15 cellular contexts compared by ENCODE assay signal in genomic region chr2:157866202-157866601, GRCh38. TPM values are rescaled to one million over a fixed set of nuclear protein-coding genes. Genes with fewer than 3 reads are reported as not detected.
A peak's percentile ranks its signal among the peaks of the same experiment; 100 is the strongest.
DNase-seq lines count a peak whose midpoint lies in the region; TF ChIP-seq lines count a peak whose summit lies in the region.
"Had no signal": no experiment of that assay in that cellular context is flagged by ENCODE, and none has a peak within 500 bp of the region (broad histone marks: within the 10 kb centered on the region; RNA-seq: fewer than 3 reads in every experiment).

No MANE protein-coding gene starts in this region.

- intact Hi-C loops in activated T-helper 1 cell treated with anti-CD3 and anti-CD28 coated beads, Interleukin-12 subunit alpha, Interleukin-12 subunit beta, Interleukin-2, Interleukin-4 antibody, amounts not matched to agents 30 ng/mL and 10 ng/mL and 1 ng/mL, durations not matched to agents 14 hours and 24 hours and 36 hours (cut with micrococcal nuclease) = no loop called here
- intact Hi-C loops in OCI-LY7 (cut with micrococcal nuclease; ENCODE audit: unreplicated experiment) = no loop called here

- H3K4me3 Mint-ChIP-seq in activated T-helper 1 cell treated with anti-CD3 and anti-CD28 coated beads, Interleukin-12 subunit alpha, Interleukin-12 subunit beta, Interleukin-2, Interleukin-4 antibody, amounts not matched to agents 30 ng/mL and 10 ng/mL and 1 ng/mL, durations not matched to agents 14 hours and 24 hours and 36 hours = no peak overlapping the region
- no peak overlapping the region for H3K4me3 Mint-ChIP-seq in neural progenitor cell
- H3K4me3 Mint-ChIP-seq: activated naive CD8-positive, alpha-beta T cell treated with anti-CD3 and anti-CD28 coated beads, Interleukin-2, amount 10 ng/mL, durations not matched to agents 7 days and 5 days; T-helper 17 cell had no signal

- POLR2A ChIA-PET in OCI-LY7 (lab: Charles Lee) = interaction anchor here (0.8 to 1.0 kb wide), 2 partner anchors 11 to 18 kb away, joined by 4 to 6 read pairs; partner anchors contain the start of gene ACVR1

- no peaks in the 10 kb centered on the region for H3K27me3 ChIP-seq in neural progenitor cell
- H3K27me3 ChIP-seq: upper lobe of left lung had no signal

- H3K4me1 ChIP-seq in neural progenitor cell = peaks cover 28% of the 10 kb centered on the region
- H3K4me1 ChIP-seq in OCI-LY7 (ENCODE audit: insufficient read depth, low read length, poor library complexity, severe bottlenecking) = no peaks in the 10 kb centered on the region

- TF ChIP-seq CTCF in fibroblast of pulmonary artery (IDR thresholded peaks at IDR 0.05; ENCODE audit: low read length, missing control alignments) (no peak), neural progenitor cell (IDR thresholded peaks at IDR 0.05) (no peak), OCI-LY7 (conservative IDR thresholded peaks at IDR 0.05; ENCODE audit: low read length) (no peak)

- H3K4me3 ChIP-seq in fibroblast of pulmonary artery (replicated peaks; ENCODE audit: low read depth, low read length) = no peak overlapping the region
- peak overlapping the region; percentile 11 for H3K4me3 ChIP-seq in neural progenitor cell
- no peak overlapping the region for H3K4me3 ChIP-seq in OCI-LY7 (ENCODE audit: low read depth, low read length, poor library complexity, severe bottlenecking)
- H3K4me3 ChIP-seq: upper lobe of left lung had no signal

- CTCF ChIA-PET in OCI-LY7 (lab: Charles Lee; ENCODE audit: unreplicated experiment) = no interaction called here

- peaks cover 91% of the 10 kb centered on the region for H3K79me2 ChIP-seq in neural progenitor cell (ENCODE audit: low read depth)
- no peaks in the 10 kb centered on the region for H3K79me2 ChIP-seq in OCI-LY7 (ENCODE audit: insufficient read depth, low read depth, low read length)

- H3K36me3 ChIP-seq in neural progenitor cell = no peaks in the 10 kb centered on the region
- H3K36me3 ChIP-seq in OCI-LY7 (ENCODE audit: insufficient read depth, low read length) = no peaks in the 10 kb centered on the region
- H3K36me3 ChIP-seq: neutrophil, upper lobe of left lung had no signal

- DNase-seq in GM03348 (ENCODE audit: low spot score) = peak; percentile 61
- DNase-seq in activated T-helper 1 cell treated with anti-CD3 and anti-CD28 coated beads, Interleukin-12 subunit alpha, Interleukin-12 subunit beta, Interleukin-2, Interleukin-4 antibody, amounts not matched to agents 30 ng/mL and 10 ng/mL and 1 ng/mL, durations not matched to agents 14 hours and 24 hours and 36 hours (ENCODE audit: low spot score) = no peak
- peak; percentile 77 for DNase-seq in fibroblast of pulmonary artery (ENCODE audit: low read depth)
- peak; percentile 30 for DNase-seq in neural progenitor cell (ENCODE audit: low spot score)
- DNase-seq in HPDE6-E6E7 (ENCODE audit: extremely low spot score) = no peak
- DNase-seq in NCI-H2171 (lab: John Stamatoyannopoulos, UW) = no peak
- no peak for DNase-seq in NCI-H2029 (lab: John Stamatoyannopoulos, UW)
- no peak for DNase-seq in OCI-LY7 (ENCODE audit: low spot score)
- DNase-seq: activated CD4-positive, CD25-positive, alpha-beta regulatory T cell treated with anti-CD3 and anti-CD28 coated beads, Interleukin-2, amount 50 U/mL, for 72 hours; activated naive CD8-positive, alpha-beta T cell treated with anti-CD3 and anti-CD28 coated beads, Interleukin-2, amount 10 ng/mL, durations not matched to agents 7 days and 5 days; AML-193; stimulated activated naive CD4-positive, alpha-beta T cell; T-helper 17 cell; upper lobe of left lung had no signal

- peaks cover 52% of the 10 kb centered on the region for H4K20me1 ChIP-seq in neural progenitor cell (ENCODE audit: low read depth)
- H4K20me1 ChIP-seq in OCI-LY7 (ENCODE audit: insufficient read depth, low read length) = no peaks in the 10 kb centered on the region

- H3K4me2 ChIP-seq in neural progenitor cell = peak overlapping the region; percentile 65
- H3K4me2 ChIP-seq in OCI-LY7 (ENCODE audit: low read length) = no peak overlapping the region

- peaks cover 37% of the 10 kb centered on the region for H3K36me3 Mint-ChIP-seq in activated T-helper 1 cell treated with anti-CD3 and anti-CD28 coated beads, Interleukin-12 subunit alpha, Interleukin-12 subunit beta, Interleukin-2, Interleukin-4 antibody, amounts not matched to agents 30 ng/mL and 10 ng/mL and 1 ng/mL, durations not matched to agents 14 hours and 24 hours and 36 hours (ENCODE audit: low read depth)
- peaks cover 2% of the 10 kb centered on the region for H3K36me3 Mint-ChIP-seq in neural progenitor cell

- H3K27me3 Mint-ChIP-seq in activated T-helper 1 cell treated with anti-CD3 and anti-CD28 coated beads, Interleukin-12 subunit alpha, Interleukin-12 subunit beta, Interleukin-2, Interleukin-4 antibody, amounts not matched to agents 30 ng/mL and 10 ng/mL and 1 ng/mL, durations not matched to agents 14 hours and 24 hours and 36 hours (ENCODE audit: insufficient read depth) = no peaks in the 10 kb centered on the region
- H3K27me3 Mint-ChIP-seq in neural progenitor cell (ENCODE audit: insufficient read depth, low read depth) = no peaks in the 10 kb centered on the region
- H3K27me3 Mint-ChIP-seq: activated naive CD8-positive, alpha-beta T cell treated with anti-CD3 and anti-CD28 coated beads, Interleukin-2, amount 10 ng/mL, durations not matched to agents 7 days and 5 days; T-helper 17 cell had no signal

- no peaks in the 10 kb centered on the region for H3K9me3 ChIP-seq in neural progenitor cell (ENCODE audit: low read depth)
- no peaks in the 10 kb centered on the region for H3K9me3 ChIP-seq in OCI-LY7 (ENCODE audit: low read length)
- H3K9me3 ChIP-seq: neutrophil, upper lobe of left lung had no signal

- H3K27ac ChIP-seq in neural progenitor cell (no peak overlapping the region), OCI-LY7 (ENCODE audit: low read depth, low read length, poor library complexity, severe bottlenecking) (no peak overlapping the region)
- H3K27ac ChIP-seq: neutrophil, upper lobe of left lung had no signal

- H2AFZ ChIP-seq in neural progenitor cell (replicated peaks) (no peak overlapping the region), OCI-LY7 (ENCODE audit: low read length) (no peak overlapping the region)

- H3K27ac Mint-ChIP-seq in activated T-helper 1 cell treated with anti-CD3 and anti-CD28 coated beads, Interleukin-12 subunit alpha, Interleukin-12 subunit beta, Interleukin-2, Interleukin-4 antibody, amounts not matched to agents 30 ng/mL and 10 ng/mL and 1 ng/mL, durations not matched to agents 14 hours and 24 hours and 36 hours = peak overlapping the region; percentile 7
- H3K27ac Mint-ChIP-seq in neural progenitor cell = no peak overlapping the region
- H3K27ac Mint-ChIP-seq: activated naive CD8-positive, alpha-beta T cell treated with anti-CD3 and anti-CD28 coated beads, Interleukin-2, amount 10 ng/mL, durations not matched to agents 7 days and 5 days; T-helper 17 cell had no signal

- H3K4me1 Mint-ChIP-seq in activated T-helper 1 cell treated with anti-CD3 and anti-CD28 coated beads, Interleukin-12 subunit alpha, Interleukin-12 subunit beta, Interleukin-2, Interleukin-4 antibody, amounts not matched to agents 30 ng/mL and 10 ng/mL and 1 ng/mL, durations not matched to agents 14 hours and 24 hours and 36 hours (ENCODE audit: low read depth) = peaks cover 61% of the 10 kb centered on the region
- H3K4me1 Mint-ChIP-seq in neural progenitor cell = peaks cover 9% of the 10 kb centered on the region

- no peak overlapping the region for H3K9ac ChIP-seq in neural progenitor cell

- peaks cover 17% of the 10 kb centered on the region for H3F3A ChIP-seq in neural progenitor cell (ENCODE audit: low read depth)

- H3K9me2 ChIP-seq in OCI-LY7 (ENCODE audit: insufficient read depth, low read length) = no peaks in the 10 kb centered on the region

- no peaks in the 10 kb centered on the region for H3K9me3 Mint-ChIP-seq in activated T-helper 1 cell treated with anti-CD3 and anti-CD28 coated beads, Interleukin-12 subunit alpha, Interleukin-12 subunit beta, Interleukin-2, Interleukin-4 antibody, amounts not matched to agents 30 ng/mL and 10 ng/mL and 1 ng/mL, durations not matched to agents 14 hours and 24 hours and 36 hours
- peaks cover 3% of the 10 kb centered on the region for H3K9me3 Mint-ChIP-seq in neural progenitor cell

- no TSS peak for BruUV-seq in OCI-LY7 (replicated peaks; lab: Mats Ljungman, UMichigan)

RNA-seq across cellular contexts. Expression of gene ACVR1, which starts 9.9 kb away (rescaled TPM):
- 44.0 and 46.5 TPM in 2 replicates for total RNA-seq in activated T-helper 1 cell treated with anti-CD3 and anti-CD28 coated beads, Interleukin-12 subunit alpha, Interleukin-12 subunit beta, Interleukin-2, Interleukin-4 antibody, amounts not matched to agents 30 ng/mL and 10 ng/mL and 1 ng/mL, durations not matched to agents 14 hours and 24 hours and 36 hours
- total RNA-seq in neural progenitor cell (ENCODE audit: low replicate concordance) = 8.2 and 14.0 TPM in 2 replicates
- total RNA-seq in OCI-LY7 (2014; rRNA removed; shearing (Covaris generic)) = 0.13 and 1.6 TPM in 2 replicates
- 2.7 and 3.9 TPM in 2 replicates for total RNA-seq in OCI-LY7 (2022)

Comparison
In these comparisons a context has a peak if more than half of its experiments do, and no peak if none do; other contexts are left out.
1. DNase-seq: peak in GM03348 (single experiment), fibroblast of pulmonary artery (single experiment) and neural progenitor cell (single experiment); none in activated T-helper 1 cell treated with anti-CD3 and anti-CD28 coated beads, Interleukin-12 subunit alpha, Interleukin-12 subunit beta, Interleukin-2, Interleukin-4 antibody, amounts not matched to agents 30 ng/mL and 10 ng/mL and 1 ng/mL, durations not matched to agents 14 hours and 24 hours and 36 hours (single experiment), HPDE6-E6E7 (single experiment), NCI-H2171 (single experiment), NCI-H2029 (single experiment) and OCI-LY7 (single experiment).